Comparison of ENCODE assay signal across 8 cellular contexts in the genomic region with DNA sequence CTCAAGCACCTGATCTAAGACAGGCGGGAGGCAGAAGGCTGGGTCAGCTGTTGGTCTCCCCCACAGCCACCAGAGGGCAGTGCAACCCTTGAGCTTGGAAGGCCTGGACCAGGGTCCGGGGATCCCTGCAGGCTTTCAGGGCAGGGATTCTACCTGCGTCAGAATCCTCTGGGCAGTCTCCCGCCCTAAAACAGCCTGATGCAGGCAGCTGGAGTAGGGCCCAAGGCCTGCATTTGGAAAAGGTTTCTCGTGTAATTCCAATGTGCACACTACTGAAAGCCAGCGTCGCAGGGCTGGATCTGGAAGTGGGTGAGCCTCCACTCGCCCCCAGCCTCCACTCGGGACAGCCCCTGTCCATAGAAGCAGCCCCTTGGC. TPM values are rescaled to one million over a fixed set of nuclear protein-coding genes. Genes with fewer than 3 reads are reported as not detected.
DNase-seq lines count a peak whose midpoint lies in the region; ATAC-seq and TF ChIP-seq lines count a peak whose summit lies in the region.

No MANE protein-coding gene starts in this region.

- peaks cover 7% of the 10 kb centered on the region for H3K36me3 Mint-ChIP-seq in activated T-helper 17 cell treated with anti-CD3 and anti-CD28 coated beads, Interleukin-2, amount 50 U/mL, for 72 hours (ENCODE audit: low read depth)
- H3K36me3 Mint-ChIP-seq in osteocyte (ENCODE audit: unreplicated experiment) (no peaks in the 10 kb centered on the region), type B pancreatic cell (peaks cover 4% of the 10 kb centered on the region)

- H3K27me3 ChIP-seq in foreskin keratinocyte, result no peaks in the 10 kb centered on the region

- ATAC-seq in activated T-helper 17 cell treated with anti-CD3 and anti-CD28 coated beads, Interleukin-2, amount 50 U/mL, for 72 hours (replicated peaks), result peak; percentile 72
- peak; percentile 87 for ATAC-seq in foreskin keratinocyte
- ATAC-seq in GM19455 (IDR thresholded peaks at IDR 0.05; ENCODE audit: unreplicated experiment), result no peak

- TF ChIP-seq CTCF in GM12865 (IDR thresholded peaks at IDR 0.05; ENCODE audit: insufficient read depth, low read depth, low read length, missing control alignments), result peak; percentile 91
- TF ChIP-seq CTCF in foreskin keratinocyte (conservative IDR thresholded peaks at IDR 0.05), result peak; percentile 89
- peak; percentile 83 for TF ChIP-seq CTCF in osteocyte (IDR thresholded peaks at IDR 0.05)
- peak; percentile 88 for TF ChIP-seq CTCF in type B pancreatic cell (conservative IDR thresholded peaks at IDR 0.05)

- H3K27ac ChIP-seq in foreskin keratinocyte, result no peak overlapping the region

- no peaks in the 10 kb centered on the region for H3K9me3 Mint-ChIP-seq in activated T-helper 17 cell treated with anti-CD3 and anti-CD28 coated beads, Interleukin-2, amount 50 U/mL, for 72 hours
- H3K9me3 Mint-ChIP-seq in osteocyte (ENCODE audit: unreplicated experiment) (no peaks in the 10 kb centered on the region), type B pancreatic cell (no peaks in the 10 kb centered on the region)

- no peak overlapping the region for H3K27ac Mint-ChIP-seq in activated T-helper 17 cell treated with anti-CD3 and anti-CD28 coated beads, Interleukin-2, amount 50 U/mL, for 72 hours
- H3K27ac Mint-ChIP-seq in osteocyte (ENCODE audit: unreplicated experiment), result no peak overlapping the region
- H3K27ac Mint-ChIP-seq in type B pancreatic cell, result peak overlapping the region; percentile 32

- peak; percentile 91 for DNase-seq in GM12865 (ENCODE audit: low read depth)
- peak in 56 of 76 experiments; percentile 2 to 62 (median 34) for DNase-seq in HUDEP-2 (lab: John Stamatoyannopoulos, UW; ENCODE audit: unreplicated experiment in 76 of 76)
- DNase-seq in RKO (ENCODE audit: low spot score), result peak; percentile 40
- DNase-seq in foreskin keratinocyte, result peak; percentile 21 to 45
- no peak for DNase-seq in osteocyte (ENCODE audit: extremely low spot score, unreplicated experiment)
- DNase-seq in type B pancreatic cell (ENCODE audit: extremely low spot score, unreplicated experiment), result peak; percentile 87

- no peaks in the 10 kb centered on the region for H3K27me3 Mint-ChIP-seq in activated T-helper 17 cell treated with anti-CD3 and anti-CD28 coated beads, Interleukin-2, amount 50 U/mL, for 72 hours
- no peaks in the 10 kb centered on the region for H3K27me3 Mint-ChIP-seq in osteocyte (ENCODE audit: unreplicated experiment)
- no peaks in the 10 kb centered on the region for H3K27me3 Mint-ChIP-seq in type B pancreatic cell

- H3K4me1 Mint-ChIP-seq in activated T-helper 17 cell treated with anti-CD3 and anti-CD28 coated beads, Interleukin-2, amount 50 U/mL, for 72 hours, result peaks cover 4% of the 10 kb centered on the region
- H3K4me1 Mint-ChIP-seq in osteocyte (ENCODE audit: unreplicated experiment), result peaks cover 13% of the 10 kb centered on the region
- peaks cover 3% of the 10 kb centered on the region for H3K4me1 Mint-ChIP-seq in type B pancreatic cell (ENCODE audit: unreplicated experiment)

- H3K4me3 Mint-ChIP-seq in activated T-helper 17 cell treated with anti-CD3 and anti-CD28 coated beads, Interleukin-2, amount 50 U/mL, for 72 hours, result no peak overlapping the region
- H3K4me3 Mint-ChIP-seq in osteocyte (ENCODE audit: unreplicated experiment), result no peak overlapping the region
- no peak overlapping the region for H3K4me3 Mint-ChIP-seq in type B pancreatic cell

- H3K4me3 ChIP-seq in GM12865 (ENCODE audit: low read depth, low read length), result no peak overlapping the region

- H3K4me1 ChIP-seq in foreskin keratinocyte, result no peaks in the 10 kb centered on the region

RNA-seq across cellular contexts. Expression of gene BID, which starts 31.8 kb away (rescaled TPM):
- 10 to 100 TPM in 1 of 2 donors, 1 to 10 TPM in 1; 6.2 to 19.2 TPM for total RNA-seq in activated T-helper 17 cell treated with anti-CD3 and anti-CD28 coated beads, Interleukin-2, amount 50 U/mL, for 72 hours
- 37.0 and 43.1 TPM in 2 replicates for total RNA-seq in foreskin keratinocyte
- 53.1 and 57.5 TPM in 2 replicates for polyA plus RNA-seq in foreskin keratinocyte
- total RNA-seq in osteocyte, result 8.4 and 11.6 TPM in 2 replicates
- total RNA-seq in type B pancreatic cell (ENCODE audit: low replicate concordance), result 36.4 and 47.2 TPM in 2 replicates
